In the genomic region with DNA sequence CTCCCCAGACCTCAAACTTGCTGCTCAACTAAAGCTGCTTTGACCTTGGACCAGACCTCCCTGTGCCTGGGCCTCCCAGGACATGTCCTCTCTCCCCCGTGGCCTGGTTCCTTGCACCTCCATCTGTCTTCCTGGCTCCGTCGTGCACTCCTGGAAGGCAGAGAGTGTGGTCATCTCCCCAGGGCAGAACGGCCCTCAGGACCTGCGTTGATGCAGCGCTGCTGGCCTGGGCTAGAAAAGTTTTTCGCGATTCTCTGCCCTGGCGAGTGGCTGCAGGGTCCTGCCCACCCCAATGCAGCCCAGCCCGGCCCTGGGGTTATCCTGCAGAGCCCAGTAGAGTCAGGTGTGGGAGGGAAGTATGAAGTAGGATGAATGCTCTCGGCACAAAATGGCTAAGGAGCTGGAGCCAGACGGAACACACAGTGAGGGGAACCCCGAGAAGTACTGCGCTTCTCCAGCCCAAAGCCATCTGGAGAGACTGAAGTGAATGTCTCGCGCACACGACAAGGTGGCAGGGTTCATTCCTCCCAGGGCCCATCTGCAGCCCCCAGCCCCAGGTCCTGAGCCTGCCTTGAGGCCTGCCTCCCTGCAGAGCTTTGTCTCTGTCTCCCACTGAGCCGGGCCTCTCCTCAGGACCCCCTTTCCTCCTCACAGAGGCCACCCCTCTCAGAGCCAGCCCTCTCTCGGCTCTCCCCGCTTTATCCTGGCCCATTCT, we compare ENCODE assay signal across 1 cellular context.
TF ChIP-seq lines count a peak whose summit lies in the region.

No MANE protein-coding gene starts in this region.

TF ChIP-seq in HepG2, 621 proteins besides CTCF, POLR2A, EP300 and RAD21:
- TF ChIP-seq, protein P1, sequence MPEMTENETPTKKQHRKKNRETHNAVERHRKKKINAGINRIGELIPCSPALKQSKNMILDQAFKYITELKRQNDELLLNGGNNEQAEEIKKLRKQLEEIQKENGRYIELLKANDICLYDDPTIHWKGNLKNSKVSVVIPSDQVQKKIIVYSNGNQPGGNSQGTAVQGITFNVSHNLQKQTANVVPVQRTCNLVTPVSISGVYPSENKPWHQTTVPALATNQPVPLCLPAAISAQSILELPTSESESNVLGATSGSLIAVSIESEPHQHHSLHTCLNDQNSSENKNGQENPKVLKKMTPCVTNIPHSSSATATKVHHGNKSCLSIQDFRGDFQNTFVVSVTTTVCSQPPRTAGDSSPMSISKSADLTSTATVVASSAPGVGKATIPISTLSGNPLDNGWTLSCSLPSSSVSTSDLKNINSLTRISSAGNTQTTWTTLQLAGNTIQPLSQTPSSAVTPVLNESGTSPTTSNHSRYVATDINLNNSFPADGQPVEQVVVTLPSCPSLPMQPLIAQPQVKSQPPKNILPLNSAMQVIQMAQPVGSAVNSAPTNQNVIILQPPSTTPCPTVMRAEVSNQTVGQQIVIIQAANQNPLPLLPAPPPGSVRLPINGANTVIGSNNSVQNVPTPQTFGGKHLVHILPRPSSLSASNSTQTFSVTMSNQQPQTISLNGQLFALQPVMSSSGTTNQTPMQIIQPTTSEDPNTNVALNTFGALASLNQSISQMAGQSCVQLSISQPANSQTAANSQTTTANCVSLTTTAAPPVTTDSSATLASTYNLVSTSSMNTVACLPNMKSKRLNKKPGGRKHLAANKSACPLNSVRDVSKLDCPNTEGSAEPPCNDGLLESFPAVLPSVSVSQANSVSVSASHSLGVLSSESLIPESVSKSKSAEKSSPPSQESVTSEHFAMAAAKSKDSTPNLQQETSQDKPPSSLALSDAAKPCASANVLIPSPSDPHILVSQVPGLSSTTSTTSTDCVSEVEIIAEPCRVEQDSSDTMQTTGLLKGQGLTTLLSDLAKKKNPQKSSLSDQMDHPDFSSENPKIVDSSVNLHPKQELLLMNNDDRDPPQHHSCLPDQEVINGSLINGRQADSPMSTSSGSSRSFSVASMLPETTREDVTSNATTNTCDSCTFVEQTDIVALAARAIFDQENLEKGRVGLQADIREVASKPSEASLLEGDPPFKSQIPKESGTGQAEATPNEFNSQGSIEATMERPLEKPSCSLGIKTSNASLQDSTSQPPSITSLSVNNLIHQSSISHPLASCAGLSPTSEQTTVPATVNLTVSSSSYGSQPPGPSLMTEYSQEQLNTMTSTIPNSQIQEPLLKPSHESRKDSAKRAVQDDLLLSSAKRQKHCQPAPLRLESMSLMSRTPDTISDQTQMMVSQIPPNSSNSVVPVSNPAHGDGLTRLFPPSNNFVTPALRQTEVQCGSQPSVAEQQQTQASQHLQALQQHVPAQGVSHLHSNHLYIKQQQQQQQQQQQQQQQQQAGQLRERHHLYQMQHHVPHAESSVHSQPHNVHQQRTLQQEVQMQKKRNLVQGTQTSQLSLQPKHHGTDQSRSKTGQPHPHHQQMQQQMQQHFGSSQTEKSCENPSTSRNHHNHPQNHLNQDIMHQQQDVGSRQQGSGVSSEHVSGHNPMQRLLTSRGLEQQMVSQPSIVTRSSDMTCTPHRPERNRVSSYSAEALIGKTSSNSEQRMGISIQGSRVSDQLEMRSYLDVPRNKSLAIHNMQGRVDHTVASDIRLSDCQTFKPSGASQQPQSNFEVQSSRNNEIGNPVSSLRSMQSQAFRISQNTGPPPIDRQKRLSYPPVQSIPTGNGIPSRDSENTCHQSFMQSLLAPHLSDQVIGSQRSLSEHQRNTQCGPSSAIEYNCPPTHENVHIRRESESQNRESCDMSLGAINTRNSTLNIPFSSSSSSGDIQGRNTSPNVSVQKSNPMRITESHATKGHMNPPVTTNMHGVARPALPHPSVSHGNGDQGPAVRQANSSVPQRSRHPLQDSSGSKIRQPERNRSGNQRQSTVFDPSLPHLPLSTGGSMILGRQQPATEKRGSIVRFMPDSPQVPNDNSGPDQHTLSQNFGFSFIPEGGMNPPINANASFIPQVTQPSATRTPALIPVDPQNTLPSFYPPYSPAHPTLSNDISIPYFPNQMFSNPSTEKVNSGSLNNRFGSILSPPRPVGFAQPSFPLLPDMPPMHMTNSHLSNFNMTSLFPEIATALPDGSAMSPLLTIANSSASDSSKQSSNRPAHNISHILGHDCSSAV (CRISPR knock-in tag; IDR thresholded peaks at IDR 0.05; ENCODE audit: borderline replicate concordance) = no peak
- TF ChIP-seq NR1H2 (CRISPR knock-in tag; IDR thresholded peaks at IDR 0.05; ENCODE audit: borderline replicate concordance, low read depth) = no peak
